In genomic region chr2:130142396-130143265, GRCh38 we compare ENCODE assay signal across 9 cellular contexts. TPM values are rescaled to one million over a fixed set of nuclear protein-coding genes. Genes with fewer than 3 reads are reported as not detected.
DNase-seq lines count a peak whose midpoint lies in the region; ATAC-seq and TF ChIP-seq lines count a peak whose summit lies in the region.
"Not testable (repeated sequence)": the region's sequence is repeated elsewhere in the genome, so short reads cannot be mapped to it uniquely, and the experiment has no call there.
"Had no signal": no experiment of that assay in that cellular context is flagged by ENCODE, and none has a peak within 500 bp of the region (broad histone marks: within the 10 kb centered on the region; RNA-seq: fewer than 3 reads in every experiment).

No MANE protein-coding gene starts in this region.

- not testable (repeated sequence) for H3K27ac ChIP-seq in coronary artery

- H3K36me3 Mint-ChIP-seq in activated CD4-positive, alpha-beta T cell treated with anti-CD3 and anti-CD28 coated beads, Interleukin-2, amount 10 ng/mL, durations not matched to agents 24 days and 14 days (ENCODE audit: low read depth); activated naive CD8-positive, alpha-beta T cell; natural killer cell: not testable (repeated sequence)

- ATAC-seq in GM19351 (IDR thresholded peaks at IDR 0.05; ENCODE audit: unreplicated experiment): peak; percentile 4
- ATAC-seq in left lobe of liver, natural killer cell: not testable (repeated sequence)

- H3K4me1 Mint-ChIP-seq in activated CD4-positive, alpha-beta T cell treated with anti-CD3 and anti-CD28 coated beads, Interleukin-2, amount 10 ng/mL, durations not matched to agents 24 days and 14 days; activated naive CD8-positive, alpha-beta T cell (ENCODE audit: low read depth): not testable (repeated sequence)
- H3K4me1 Mint-ChIP-seq in natural killer cell: peaks cover 7 to 17% of the 10 kb centered on the region in 2 donors

- not testable (repeated sequence) for H3K4me3 ChIP-seq in coronary artery

- H3K9me3 Mint-ChIP-seq in activated CD4-positive, alpha-beta T cell treated with anti-CD3 and anti-CD28 coated beads, Interleukin-2, amount 10 ng/mL, durations not matched to agents 24 days and 14 days; activated naive CD8-positive, alpha-beta T cell (ENCODE audit: low read depth); natural killer cell: not testable (repeated sequence)

- TF ChIP-seq CTCF in coronary artery (IDR thresholded peaks at IDR 0.05); natural killer cell (IDR thresholded peaks at IDR 0.05): not testable (repeated sequence)

- H3K27ac Mint-ChIP-seq in activated CD4-positive, alpha-beta T cell treated with anti-CD3 and anti-CD28 coated beads, Interleukin-2, amount 10 ng/mL, durations not matched to agents 24 days and 14 days; activated naive CD8-positive, alpha-beta T cell: not testable (repeated sequence)
- peak overlapping the region in 1 of 2 donors; percentile 60 for H3K27ac Mint-ChIP-seq in natural killer cell

- H3K27me3 Mint-ChIP-seq in activated CD4-positive, alpha-beta T cell treated with anti-CD3 and anti-CD28 coated beads, Interleukin-2, amount 10 ng/mL, durations not matched to agents 24 days and 14 days: peaks cover 16% of the 10 kb centered on the region
- not testable (repeated sequence) for H3K27me3 Mint-ChIP-seq in activated naive CD8-positive, alpha-beta T cell
- H3K27me3 Mint-ChIP-seq in natural killer cell (ENCODE audit: low read depth in 2 of 2): peaks cover 7 to 11% of the 10 kb centered on the region in 2 donors

- peak; percentile 46 for DNase-seq in activated CD4-positive, alpha-beta T cell treated with anti-CD3 and anti-CD28 coated beads, Interleukin-2, amount 10 ng/mL, durations not matched to agents 24 days and 14 days
- peak; percentile 52 for DNase-seq in coronary artery (ENCODE audit: low spot score)
- peak; percentile 26 for DNase-seq in left lobe of liver (ENCODE audit: low spot score)
- DNase-seq in natural killer cell: not testable (repeated sequence)
- DNase-seq in posterior vena cava (ENCODE audit: low spot score): peak; percentile 47

- peak overlapping the region; percentile 77 for H3K4me3 Mint-ChIP-seq in activated CD4-positive, alpha-beta T cell treated with anti-CD3 and anti-CD28 coated beads, Interleukin-2, amount 10 ng/mL, durations not matched to agents 24 days and 14 days
- H3K4me3 Mint-ChIP-seq in activated naive CD8-positive, alpha-beta T cell: peak overlapping the region; percentile 74
- peak overlapping the region; percentile 60 for H3K4me3 Mint-ChIP-seq in natural killer cell

- intact Hi-C loops in activated CD4-positive, alpha-beta T cell treated with anti-CD3 and anti-CD28 coated beads, Interleukin-2, amount 10 ng/mL, durations not matched to agents 24 days and 14 days (cut with micrococcal nuclease); natural killer cell (cut with micrococcal nuclease); posterior vena cava (cut with DNase I): not testable (repeated sequence)

RNA-seq across cellular contexts. Expression of gene CCDC74B, which starts 2.3 kb away (rescaled TPM):
- total RNA-seq in activated CD4-positive, alpha-beta T cell treated with anti-CD3 and anti-CD28 coated beads, Interleukin-2, amount 10 ng/mL, durations not matched to agents 24 days and 14 days: 1.2 and 1.4 TPM in 2 replicates
- total RNA-seq in left lobe of liver (not detected), natural killer cell (1 to 10 TPM in 1 of 3 donors, under 1 TPM in 2; 0.25 to 1.4 (median 0.28) TPM), posterior vena cava (1 to 10 TPM; 1.4 to 1.5 TPM)

RNA-seq across cellular contexts. Expression of gene POTEF, which starts 13.6 kb away (rescaled TPM):
- not detected in 2 replicates for total RNA-seq in activated CD4-positive, alpha-beta T cell treated with anti-CD3 and anti-CD28 coated beads, Interleukin-2, amount 10 ng/mL, durations not matched to agents 24 days and 14 days
- total RNA-seq in left lobe of liver: not detected
- total RNA-seq in natural killer cell: not detected
- not detected for total RNA-seq in posterior vena cava
- total RNA-seq: LHCN-M2, PC-3 had no signal

RNA-seq across cellular contexts. Expression of gene SMPD4, which starts 38.8 kb away (rescaled TPM):
- 86.0 and 91.1 TPM in 2 replicates for total RNA-seq in activated CD4-positive, alpha-beta T cell treated with anti-CD3 and anti-CD28 coated beads, Interleukin-2, amount 10 ng/mL, durations not matched to agents 24 days and 14 days
- 27.8 TPM for total RNA-seq in left lobe of liver
- total RNA-seq in natural killer cell: 10 to 100 TPM; 77.8 to 81.8 (median 79.0) TPM
- 10 to 100 TPM; 26.5 to 29.7 TPM for total RNA-seq in posterior vena cava

RNA-seq across cellular contexts. Expression of gene MZT2B, which starts 39.4 kb away (rescaled TPM):
- total RNA-seq in activated CD4-positive, alpha-beta T cell treated with anti-CD3 and anti-CD28 coated beads, Interleukin-2, amount 10 ng/mL, durations not matched to agents 24 days and 14 days: 312 and 329 TPM in 2 replicates
- total RNA-seq in left lobe of liver (138 TPM), natural killer cell (100 to 1,000 TPM; 101 to 152 (median 133) TPM), posterior vena cava (100 to 1,000 TPM; 183 to 200 TPM)

RNA-seq across cellular contexts. Expression of gene TUBA3E, which starts 55.6 kb away (rescaled TPM):
- total RNA-seq in activated CD4-positive, alpha-beta T cell treated with anti-CD3 and anti-CD28 coated beads, Interleukin-2, amount 10 ng/mL, durations not matched to agents 24 days and 14 days: not detected in 2 replicates
- total RNA-seq in left lobe of liver (not detected), natural killer cell (not detected), posterior vena cava (not detected)
- total RNA-seq: PC-3 had no signal
